9 cellular contexts compared by ENCODE assay signal in genomic region chr17:29615048-29615385, GRCh38. TPM values are rescaled to one million over a fixed set of nuclear protein-coding genes. Genes with fewer than 3 reads are reported as not detected.
DNase-seq lines count a peak whose midpoint lies in the region; ATAC-seq, FAIRE-seq and TF ChIP-seq lines count a peak whose summit lies in the region.
"Had no signal": no experiment of that assay in that cellular context is flagged by ENCODE, and none has a peak within 500 bp of the region (broad histone marks: within the 10 kb centered on the region; RNA-seq: fewer than 3 reads in every experiment).

No MANE protein-coding gene starts in this region.

- no peak overlapping the region for H3K9ac ChIP-seq in GM12878 (ENCODE audit: control insufficient read depth, insufficient read depth, low read length)
- peak overlapping the region; percentile 55 for H3K9ac ChIP-seq in mesendoderm (ENCODE audit: low read length)

- H3K36me3 ChIP-seq in Panc1 (ENCODE audit: control insufficient read depth, insufficient read depth, low read length), result no peaks in the 10 kb centered on the region
- no peaks in the 10 kb centered on the region for H3K36me3 ChIP-seq in GM12878 (ENCODE audit: control insufficient read depth in 2 of 2, insufficient read depth in 2 of 2, low read length in 1 of 2)
- H3K36me3 ChIP-seq in mesendoderm (ENCODE audit: control insufficient read depth, insufficient read depth, low read length), result no peaks in the 10 kb centered on the region
- no peaks in the 10 kb centered on the region for H3K36me3 ChIP-seq in urinary bladder (ENCODE audit: insufficient read depth)

- no peaks in the 10 kb centered on the region for H3K79me2 ChIP-seq in GM12878 (ENCODE audit: control insufficient read depth, insufficient read depth, low read length)
- H3K79me2 ChIP-seq in mesendoderm (ENCODE audit: control insufficient read depth, insufficient read depth, low read length), result no peaks in the 10 kb centered on the region

- in situ Hi-C loops in Panc1 (cut with HindIII; ENCODE audit: low pct_unique_long_range_greater_than_20kb, low sequenced_read_pairs), result no loop called here
- in situ Hi-C loops in GM12878 (cut with MboI), result no loop called here

- CTCF ChIA-PET in Panc1 (lab: Charles Lee), result no interaction called here
- CTCF ChIA-PET in GM12878 (lab: Yijun Ruan, JAX), result interaction anchor here (0.9 to 7.1 kb wide), 12 partner anchors 15 to 316 kb away, joined by 3 to 82 read pairs (median 5); partner anchors contain the start of gene ANKRD13B

- DNase-seq in GM03348 (ENCODE audit: low spot score), result peak; percentile 52
- no peak for DNase-seq in Panc1 (ENCODE audit: low read depth, low spot score)
- DNase-seq in GM12878 (ENCODE audit: low read depth, low spot score), result no peak
- DNase-seq in mesendoderm, result no peak

- TF ChIP-seq CTCF in Panc1 (IDR thresholded peaks at IDR 0.05), result no peak
- 0 out of 6 replicates have a peak, but pooled peaks of 1 of the 3 experiments have one; percentile 7 for TF ChIP-seq CTCF in GM12878 (IDR thresholded peaks at IDR 0.05 in 2 of 3, conservative IDR thresholded peaks at IDR 0.05 in 1 of 3; ENCODE audit: control insufficient read depth in 2 of 3, extremely low read depth in 1 of 3, insufficient read depth in 1 of 3, low read depth in 3 of 3, low read length in 3 of 3)

- TF ChIP-seq POLR2A in GM12878 (IDR thresholded peaks at IDR 0.05; ENCODE audit: low read depth, low read length), result no peak

- H4K20me1 ChIP-seq in GM12878 (ENCODE audit: control insufficient read depth, insufficient read depth), result no peaks in the 10 kb centered on the region; the same call in 1 of the 2 replicates

- no peak for TF ChIP-seq EP300 in GM12878 (IDR thresholded peaks at IDR 0.05; ENCODE audit: borderline replicate concordance in 1 of 2, control insufficient read depth in 1 of 2, low read depth in 2 of 2, low read length in 2 of 2)

- WGBS in GM12878 (ENCODE audit: insufficient coverage, insufficient replicate concordance, low lambda C conversion rate, missing lambda C conversion rate), result 4% methylated on average over 15 of the region's 15 CpGs
- no CpG with 5 or more reads among the region's 15 CpGs for WGBS in mesendoderm (ENCODE audit: extremely low coverage, insufficient coverage, low lambda C conversion rate)
- WGBS in urinary bladder, result 22% methylated on average over 15 of the region's 15 CpGs

- H2BK15ac ChIP-seq in mesendoderm (replicated peaks; ENCODE audit: low read depth), result no peak overlapping the region

- no peak overlapping the region for H2AK5ac ChIP-seq in mesendoderm (ENCODE audit: low read length)

- RAD21 ChIA-PET in GM12878 (lab: Charles Lee; ENCODE audit: unreplicated experiment), result interaction anchor here (0.9 to 3.9 kb wide), 5 partner anchors 23 to 316 kb away, joined by 4 to 65 read pairs (median 20); partner anchors contain the start of genes ANKRD13B and SSH2

- BruUV-seq in Panc1 (replicated peaks; lab: Mats Ljungman, UMichigan), result no TSS peak
- BruUV-seq in GM12878 (replicated peaks; lab: Mats Ljungman, UMichigan), result no TSS peak

- peak; percentile 17 for ATAC-seq in Panc1
- no peak for ATAC-seq in GM12878
- ATAC-seq in GM19035 (IDR thresholded peaks at IDR 0.05; ENCODE audit: unreplicated experiment), result no peak
- ATAC-seq in GM21576 (IDR thresholded peaks at IDR 0.05; ENCODE audit: unreplicated experiment), result no peak
- ATAC-seq in HG03432 (IDR thresholded peaks at IDR 0.05; ENCODE audit: unreplicated experiment), result no peak

- H3K9me3 ChIP-seq in Panc1 (ENCODE audit: control insufficient read depth, insufficient read depth, low read depth, low read length), result no peaks in the 10 kb centered on the region
- H3K9me3 ChIP-seq in GM12878 (replicated peaks; ENCODE audit: control insufficient read depth, insufficient read depth, low read length), result no peaks in the 10 kb centered on the region; the same call in 2 of the 3 replicates

- no peak overlapping the region for H2BK120ac ChIP-seq in mesendoderm (ENCODE audit: low read depth, low read length)

- no peak overlapping the region for H3K4ac ChIP-seq in mesendoderm (ENCODE audit: low read depth, low read length)

- no peak overlapping the region for H3K18ac ChIP-seq in mesendoderm (ENCODE audit: low read length)

- H3K27me3 ChIP-seq in Panc1 (ENCODE audit: control insufficient read depth, insufficient read depth, low read length) (no peaks in the 10 kb centered on the region), GM12878 (replicated peaks in 1 of 2; ENCODE audit: control insufficient read depth in 2 of 2, insufficient read depth in 2 of 2, low read length in 1 of 2) (peaks cover 4 to 6% of the 10 kb centered on the region in 2 experiments; a peak in 3 of 4 replicates), mesendoderm (ENCODE audit: insufficient read depth, low read length, poor library complexity) (peaks cover 8% of the 10 kb centered on the region)

- FAIRE-seq in GM12878 (lab: Jason Lieb, UNC), result no peak
- FAIRE-seq: frontal cortex had no signal

- no peaks in the 10 kb centered on the region for H3K79me1 ChIP-seq in mesendoderm (ENCODE audit: low read length)

- H2BK5ac ChIP-seq in mesendoderm (ENCODE audit: low read length), result no peak overlapping the region

- POLR2A ChIA-PET in Panc1 (lab: Charles Lee), result no interaction called here
- POLR2A ChIA-PET in GM12878 (lab: Charles Lee), result interaction anchor here (0.8 to 1.0 kb wide), 3 partner anchors 10 to 189 kb away, joined by 3 read pairs; no protein-coding TSS in a partner anchor

- no peak overlapping the region for H4K5ac ChIP-seq in mesendoderm (ENCODE audit: low read length)

- H3K27ac ChIP-seq in Panc1 (ENCODE audit: low read length) (peak overlapping the region; percentile 42), GM12878 (ENCODE audit: control insufficient read depth, insufficient read depth) (no peak overlapping the region), mesendoderm (ENCODE audit: low read depth, low read length) (no peak overlapping the region), urinary bladder (ENCODE audit: low read depth) (no peak overlapping the region)

- peak overlapping the region; percentile 54 for H3K56ac ChIP-seq in mesendoderm (ENCODE audit: low read length)

- intact Hi-C loops in Panc1 (cut with micrococcal nuclease; ENCODE audit: unreplicated experiment) (no loop called here), GM12878 (cut with micrococcal nuclease; ENCODE audit: unreplicated experiment) (loop anchor here (10.0 kb wide), 2 partner anchors 80 to 320 kb away; partner anchors contain the start of gene SSH2)

- TF ChIP-seq RAD21 in GM12878 (IDR thresholded peaks at IDR 0.05; ENCODE audit: insufficient read depth, low read depth, low read length), result no peak

- H3K4me3 ChIP-seq in Panc1 (ENCODE audit: low read depth in 2 of 2, low read length in 2 of 2) (peak overlapping the region; percentile 40 to 54), GM12878 (peak overlapping the region; percentile 62; the same call in 1 of the 2 replicates), mesendoderm (ENCODE audit: low read length) (no peak overlapping the region), urinary bladder (ENCODE audit: low read depth, low read length) (peak overlapping the region; percentile 6)

- H4K8ac ChIP-seq in mesendoderm (ENCODE audit: low read depth, low read length), result no peak overlapping the region

- SMC1A ChIA-PET in GM12878 (lab: Charles Lee; ENCODE audit: uncharacterized antibody, unreplicated experiment), result interaction anchor here (0.6 to 1.7 kb wide), 5 partner anchors 24 to 312 kb away, joined by 3 to 7 read pairs (median 3); no protein-coding TSS in a partner anchor

- peak overlapping the region; percentile 35 for H2AFZ ChIP-seq in GM12878 (ENCODE audit: control insufficient read depth, low read depth, low read length)

- H3K23ac ChIP-seq in mesendoderm (ENCODE audit: low read length), result no peak overlapping the region

- H3K4me2 ChIP-seq in GM12878 (ENCODE audit: control insufficient read depth, insufficient read depth), result peak overlapping the region; percentile 98
- peak overlapping the region; percentile 57 for H3K4me2 ChIP-seq in mesendoderm (ENCODE audit: low read length)

- H3K4me1 ChIP-seq in Panc1 (ENCODE audit: control insufficient read depth, insufficient read depth, low read length), result peaks cover 37% of the 10 kb centered on the region
- H3K4me1 ChIP-seq in GM12878 (ENCODE audit: control insufficient read depth, insufficient read depth, low read length), result peaks cover 38% of the 10 kb centered on the region
- H3K4me1 ChIP-seq in mesendoderm (ENCODE audit: control insufficient read depth, low read depth, low read length), result no peaks in the 10 kb centered on the region
- peaks cover 1% of the 10 kb centered on the region for H3K4me1 ChIP-seq in urinary bladder (ENCODE audit: insufficient read depth)

RNA-seq across cellular contexts. Expression of gene CORO6, which starts 7.7 kb away (rescaled TPM):
- total RNA-seq in Panc1 (2021; ENCODE audit: unreplicated experiment), result 9.7 TPM
- 11.8 TPM for polyA plus RNA-seq in Panc1 (2012; ENCODE audit: insufficient read length)
- total RNA-seq in GM12878 (2013; cell fraction: nucleolus; rRNA removed), result 4.0 and 4.3 TPM in 2 replicates
- total RNA-seq in GM12878 (2014; rRNA removed), result 2.6 and 3.6 TPM in 2 replicates
- 0.63 and 0.69 TPM in 2 replicates for total RNA-seq in GM12878 (2014; rRNA removed; fragmentation: Illumina TruSeq; extraction: Trizol)
- total RNA-seq in GM12878 (2021), result 3.2 and 3.7 TPM in 2 replicates
- polyA plus RNA-seq in GM12878 (2011; ENCODE audit: low read depth), result 0.80 TPM
- polyA plus RNA-seq in GM12878 (2011; rRNA removed), result 0.69 and 0.87 TPM in 2 replicates
- 0.60 and 0.99 TPM in 2 replicates for polyA plus RNA-seq in GM12878 (2011; cell fraction: cytosol; rRNA removed)
- polyA plus RNA-seq in GM12878 (2011; cell fraction: nucleus; rRNA removed), result 12.2 and 15.8 TPM in 2 replicates
- 2.5 and 2.6 TPM in 2 replicates for polyA plus RNA-seq in GM12878 (2012)
- polyA plus RNA-seq in GM12878 (2014; fragmentation: Illumina TruSeq; extraction: Trizol), result 1.3 and 1.9 TPM in 2 replicates
- under 1 TPM in 1 of 2 experiments, not detected in 1; 0.26 TPM for polyA plus RNA-seq in GM12878 (2014; fragmentation: Nextera tagmentation; extraction: Ambion mirVana)
- 5.0 and 5.4 TPM in 2 replicates for polyA plus RNA-seq in GM12878 (2014; rRNA removed)
- 1 to 10 TPM; 1.7 to 3.3 TPM for polyA plus RNA-seq in GM12878 (2016; fragmentation: Nextera tagmentation; extraction: Ambion mirVana)
- polyA minus RNA-seq in GM12878 (2011; rRNA and poly(A)+ RNA removed), result 0.72 and 1.2 TPM in 2 replicates
- not detected in 2 replicates for polyA minus RNA-seq in GM12878 (2011; cell fraction: cytosol; rRNA and poly(A)+ RNA removed)
- 1.6 and 2.0 TPM in 2 replicates for polyA minus RNA-seq in GM12878 (2011; cell fraction: nucleus; rRNA and poly(A)+ RNA removed)
- 0.62 TPM for polyA plus RNA-seq in mesendoderm (2013, experiment 1 of 2)
- 0.60 TPM for polyA plus RNA-seq in mesendoderm (2013, experiment 2 of 2)
- 5.2 TPM for total RNA-seq in urinary bladder
- polyA plus RNA-seq in urinary bladder, result 35.0 TPM

RNA-seq across cellular contexts. Expression of gene ANKRD13B, which starts 22.1 kb away (rescaled TPM):
- total RNA-seq in Panc1 (2021; ENCODE audit: unreplicated experiment) (31.4 TPM), GM12878 (2014; rRNA removed) (7.1 and 8.5 TPM in 2 replicates), GM12878 (2014; rRNA removed; fragmentation: Illumina TruSeq; extraction: Trizol) (2.5 and 2.9 TPM in 2 replicates), GM12878 (2021) (14.0 and 15.0 TPM in 2 replicates), urinary bladder (7.7 TPM)
- 34.3 TPM for polyA plus RNA-seq in Panc1 (2012; ENCODE audit: insufficient read length)
- 12.6 and 16.8 TPM in 2 replicates for total RNA-seq in GM12878 (2013; cell fraction: nucleolus; rRNA removed)
- polyA plus RNA-seq in GM12878 (2011; ENCODE audit: low read depth), result 0.56 TPM
- polyA plus RNA-seq in GM12878 (2011; rRNA removed) (1.3 and 3.0 TPM in 2 replicates), GM12878 (2014; fragmentation: Illumina TruSeq; extraction: Trizol) (1.5 and 4.0 TPM in 2 replicates), GM12878 (2014; fragmentation: Nextera tagmentation; extraction: Ambion mirVana) (under 1 TPM; 0.18 to 0.53 TPM), GM12878 (2014; rRNA removed) (14.9 and 15.9 TPM in 2 replicates), GM12878 (2016; fragmentation: Nextera tagmentation; extraction: Ambion mirVana) (1 to 10 TPM; 1.6 to 2.1 TPM), urinary bladder (13.6 TPM)
- 3.2 and 6.8 TPM in 2 replicates for polyA plus RNA-seq in GM12878 (2011; cell fraction: cytosol; rRNA removed)
- 64.3 and 77.7 TPM in 2 replicates for polyA plus RNA-seq in GM12878 (2011; cell fraction: nucleus; rRNA removed)
- polyA plus RNA-seq in GM12878 (2012), result 2.0 and 3.5 TPM in 2 replicates
- 2.6 and 5.8 TPM in 2 replicates for polyA minus RNA-seq in GM12878 (2011; rRNA and poly(A)+ RNA removed)
- polyA minus RNA-seq in GM12878 (2011; cell fraction: cytosol; rRNA and poly(A)+ RNA removed), result 3.2 and 4.6 TPM in 2 replicates
- polyA minus RNA-seq in GM12878 (2011; cell fraction: nucleus; rRNA and poly(A)+ RNA removed), result 8.9 and 16.6 TPM in 2 replicates
- 6.2 TPM for polyA plus RNA-seq in mesendoderm (2013, experiment 1 of 2)
- polyA plus RNA-seq in mesendoderm (2013, experiment 2 of 2), result 6.2 TPM

RNA-seq across cellular contexts. Expression of gene GIT1, which starts 25.6 kb away (rescaled TPM):
- total RNA-seq in Panc1 (2021; ENCODE audit: unreplicated experiment) (94.6 TPM), GM12878 (2014; rRNA removed) (24.2 and 30.6 TPM in 2 replicates), GM12878 (2014; rRNA removed; fragmentation: Illumina TruSeq; extraction: Trizol) (15.4 and 16.1 TPM in 2 replicates), GM12878 (2021) (45.1 and 45.3 TPM in 2 replicates), urinary bladder (14.2 TPM)
- 105 TPM for polyA plus RNA-seq in Panc1 (2012; ENCODE audit: insufficient read length)
- 31.4 and 40.8 TPM in 2 replicates for total RNA-seq in GM12878 (2013; cell fraction: nucleolus; rRNA removed)
- polyA plus RNA-seq in GM12878 (2011; ENCODE audit: low read depth), result 6.9 TPM
- polyA plus RNA-seq in GM12878 (2011; rRNA removed) (11.3 and 25.6 TPM in 2 replicates), GM12878 (2014; fragmentation: Illumina TruSeq; extraction: Trizol) (20.0 and 32.4 TPM in 2 replicates), GM12878 (2014; fragmentation: Nextera tagmentation; extraction: Ambion mirVana) (under 1 TPM; 0.24 to 0.58 TPM), GM12878 (2014; rRNA removed) (33.7 and 34.2 TPM in 2 replicates), GM12878 (2016; fragmentation: Nextera tagmentation; extraction: Ambion mirVana) (1 to 10 TPM; 4.4 to 4.9 TPM), urinary bladder (32.8 TPM)
- 19.7 and 24.9 TPM in 2 replicates for polyA plus RNA-seq in GM12878 (2011; cell fraction: cytosol; rRNA removed)
- 76.5 and 89.1 TPM in 2 replicates for polyA plus RNA-seq in GM12878 (2011; cell fraction: nucleus; rRNA removed)
- 19.0 and 19.4 TPM in 2 replicates for polyA plus RNA-seq in GM12878 (2012)
- polyA minus RNA-seq in GM12878 (2011; rRNA and poly(A)+ RNA removed), result 24.4 and 31.5 TPM in 2 replicates
- polyA minus RNA-seq in GM12878 (2011; cell fraction: cytosol; rRNA and poly(A)+ RNA removed), result 15.8 and 24.1 TPM in 2 replicates
- polyA minus RNA-seq in GM12878 (2011; cell fraction: nucleus; rRNA and poly(A)+ RNA removed), result 33.0 and 56.8 TPM in 2 replicates
- 34.9 TPM for polyA plus RNA-seq in mesendoderm (2013, experiment 1 of 2)
- polyA plus RNA-seq in mesendoderm (2013, experiment 2 of 2), result 38.2 TPM

RNA-seq across cellular contexts. Expression of gene TP53I13, which starts 46.5 kb away (rescaled TPM):
- 123 TPM for total RNA-seq in Panc1 (2021; ENCODE audit: unreplicated experiment)
- polyA plus RNA-seq in Panc1 (2012; ENCODE audit: insufficient read length), result 200 TPM
- total RNA-seq in GM12878 (2013; cell fraction: nucleolus; rRNA removed), result 36.6 and 40.4 TPM in 2 replicates
- 30.9 and 33.4 TPM in 2 replicates for total RNA-seq in GM12878 (2014; rRNA removed)
- 8.6 and 10.4 TPM in 2 replicates for total RNA-seq in GM12878 (2014; rRNA removed; fragmentation: Illumina TruSeq; extraction: Trizol)
- 38.5 and 40.1 TPM in 2 replicates for total RNA-seq in GM12878 (2021)
- 5.4 TPM for polyA plus RNA-seq in GM12878 (2011; ENCODE audit: low read depth)
- polyA plus RNA-seq in GM12878 (2011; rRNA removed), result 5.5 and 8.8 TPM in 2 replicates
- 9.9 and 18.4 TPM in 2 replicates for polyA plus RNA-seq in GM12878 (2011; cell fraction: cytosol; rRNA removed)
- 229 and 261 TPM in 2 replicates for polyA plus RNA-seq in GM12878 (2011; cell fraction: nucleus; rRNA removed)
- 25.2 and 26.9 TPM in 2 replicates for polyA plus RNA-seq in GM12878 (2012)
- 0.97 and 4.5 TPM in 2 replicates for polyA plus RNA-seq in GM12878 (2014; fragmentation: Illumina TruSeq; extraction: Trizol)
- polyA plus RNA-seq in GM12878 (2014; fragmentation: Nextera tagmentation; extraction: Ambion mirVana), result under 1 TPM in 1 of 2 experiments, not detected in 1; 0.31 TPM
- 45.1 and 54.2 TPM in 2 replicates for polyA plus RNA-seq in GM12878 (2014; rRNA removed)
- 10 to 100 TPM; 19.5 to 22.9 TPM for polyA plus RNA-seq in GM12878 (2016; fragmentation: Nextera tagmentation; extraction: Ambion mirVana)
- 3.3 and 10.7 TPM in 2 replicates for polyA minus RNA-seq in GM12878 (2011; rRNA and poly(A)+ RNA removed)
- 4.1 and 7.7 TPM in 2 replicates for polyA minus RNA-seq in GM12878 (2011; cell fraction: cytosol; rRNA and poly(A)+ RNA removed)
- polyA minus RNA-seq in GM12878 (2011; cell fraction: nucleus; rRNA and poly(A)+ RNA removed), result 26.0 and 38.0 TPM in 2 replicates
- polyA plus RNA-seq in mesendoderm (2013, experiment 1 of 2), result 7.2 TPM
- polyA plus RNA-seq in mesendoderm (2013, experiment 2 of 2), result 7.6 TPM
- total RNA-seq in urinary bladder, result 26.3 TPM
- 74.7 TPM for polyA plus RNA-seq in urinary bladder

RNA-seq across cellular contexts. Expression of gene ABHD15, which starts 48.2 kb away (rescaled TPM):
- total RNA-seq in Panc1 (2021; ENCODE audit: unreplicated experiment) (33.7 TPM), GM12878 (2014; rRNA removed) (6.5 and 7.5 TPM in 2 replicates), GM12878 (2014; rRNA removed; fragmentation: Illumina TruSeq; extraction: Trizol) (5.1 and 5.2 TPM in 2 replicates), GM12878 (2021) (9.0 and 9.2 TPM in 2 replicates), urinary bladder (6.7 TPM)
- polyA plus RNA-seq in Panc1 (2012; ENCODE audit: insufficient read length), result 25.9 TPM
- 7.5 and 8.0 TPM in 2 replicates for total RNA-seq in GM12878 (2013; cell fraction: nucleolus; rRNA removed)
- polyA plus RNA-seq in GM12878 (2011; ENCODE audit: low read depth), result 2.0 TPM
- polyA plus RNA-seq in GM12878 (2011; rRNA removed) (4.1 and 4.7 TPM in 2 replicates), GM12878 (2014; fragmentation: Illumina TruSeq; extraction: Trizol) (5.3 and 5.8 TPM in 2 replicates), GM12878 (2014; fragmentation: Nextera tagmentation; extraction: Ambion mirVana) (1 to 10 TPM; 2.1 to 2.6 TPM), GM12878 (2014; rRNA removed) (5.9 and 6.1 TPM in 2 replicates), GM12878 (2016; fragmentation: Nextera tagmentation; extraction: Ambion mirVana) (1 to 10 TPM; 2.6 to 3.9 TPM), urinary bladder (9.8 TPM)
- 4.1 and 5.8 TPM in 2 replicates for polyA plus RNA-seq in GM12878 (2011; cell fraction: cytosol; rRNA removed)
- 5.9 and 6.4 TPM in 2 replicates for polyA plus RNA-seq in GM12878 (2011; cell fraction: nucleus; rRNA removed)
- polyA plus RNA-seq in GM12878 (2012), result 3.5 and 4.7 TPM in 2 replicates
- polyA minus RNA-seq in GM12878 (2011; rRNA and poly(A)+ RNA removed), result 5.5 and 8.8 TPM in 2 replicates
- 3.5 and 3.7 TPM in 2 replicates for polyA minus RNA-seq in GM12878 (2011; cell fraction: cytosol; rRNA and poly(A)+ RNA removed)
- 3.4 and 6.5 TPM in 2 replicates for polyA minus RNA-seq in GM12878 (2011; cell fraction: nucleus; rRNA and poly(A)+ RNA removed)
- polyA plus RNA-seq in mesendoderm (2013, experiment 1 of 2), result 0.29 TPM
- 0.29 TPM for polyA plus RNA-seq in mesendoderm (2013, experiment 2 of 2)
